ENCODE assay signal across 16 cellular contexts in the genomic region with DNA sequence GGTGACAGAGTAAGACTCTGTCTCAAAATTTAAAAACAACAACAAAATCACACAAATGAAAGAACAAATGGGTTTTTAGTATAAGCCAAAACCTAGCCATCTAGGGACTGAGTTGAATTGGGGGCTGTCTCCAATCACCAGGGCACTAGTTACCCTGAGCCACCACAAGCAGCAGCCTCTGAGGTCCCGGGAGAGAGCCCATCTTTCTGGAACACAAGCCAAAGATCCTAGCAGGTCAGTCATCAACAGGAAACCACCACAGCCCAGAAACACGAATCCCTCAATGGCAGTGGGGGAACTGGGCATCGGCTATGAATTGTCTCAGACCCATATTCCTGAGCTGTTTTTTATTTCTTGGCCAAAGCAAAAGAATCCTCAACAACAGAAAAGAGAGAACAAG.
A peak's percentile ranks its signal among the peaks of the same experiment; 100 is the strongest.
DNase-seq lines count a peak whose midpoint lies in the region; ATAC-seq and TF ChIP-seq lines count a peak whose summit lies in the region.
"Had no signal": no experiment of that assay in that cellular context is flagged by ENCODE, and none has a peak within 500 bp of the region (broad histone marks: within the 10 kb centered on the region; RNA-seq: fewer than 3 reads in every experiment).

No MANE protein-coding gene starts in this region.

- H3K27me3 ChIP-seq in MG63 (no peaks in the 10 kb centered on the region), endodermal cell (ENCODE audit: control insufficient read depth, insufficient read depth, low read length, poor library complexity, severe bottlenecking) (no peaks in the 10 kb centered on the region)

- H3K9me3 Mint-ChIP-seq in activated CD4-positive, alpha-beta memory T cell treated with anti-CD3 and anti-CD28 coated beads, Interleukin-2, amount 10 ng/mL, durations not matched to agents 7 days and 5 days = no peaks in the 10 kb centered on the region
- no peaks in the 10 kb centered on the region for H3K9me3 Mint-ChIP-seq in activated CD4-positive, alpha-beta memory T cell treated with anti-CD3 and anti-CD28 coated beads for 36 hours
- no peaks in the 10 kb centered on the region for H3K9me3 Mint-ChIP-seq in endodermal cell
- no peaks in the 10 kb centered on the region for H3K9me3 Mint-ChIP-seq in stimulated activated naive B cell treated with anti-CD40 and anti-IgM and Interleukin-4, amounts not matched to agents 10 μg/mL and 1 μg/mL and 100 μg/mL, for 72 hours
- H3K9me3 Mint-ChIP-seq: nephron; stimulated activated memory B cell treated with anti-CD40 and anti-IgM and Interleukin-4, amounts not matched to agents 10 μg/mL and 1 μg/mL and 100 μg/mL, for 72 hours had no signal

- H3K27me3 Mint-ChIP-seq in activated CD4-positive, alpha-beta memory T cell treated with anti-CD3 and anti-CD28 coated beads, Interleukin-2, amount 10 ng/mL, durations not matched to agents 7 days and 5 days = no peaks in the 10 kb centered on the region
- no peaks in the 10 kb centered on the region for H3K27me3 Mint-ChIP-seq in activated CD4-positive, alpha-beta memory T cell treated with anti-CD3 and anti-CD28 coated beads for 36 hours
- no peaks in the 10 kb centered on the region for H3K27me3 Mint-ChIP-seq in endodermal cell (ENCODE audit: insufficient read depth)
- H3K27me3 Mint-ChIP-seq in stimulated activated naive B cell treated with anti-CD40 and anti-IgM and Interleukin-4, amounts not matched to agents 10 μg/mL and 1 μg/mL and 100 μg/mL, for 72 hours = no peaks in the 10 kb centered on the region
- H3K27me3 Mint-ChIP-seq: stimulated activated memory B cell treated with anti-CD40 and anti-IgM and Interleukin-4, amounts not matched to agents 10 μg/mL and 1 μg/mL and 100 μg/mL, for 72 hours had no signal

- CTCF ChIA-PET in activated CD4-positive, alpha-beta memory T cell treated with anti-CD3 and anti-CD28 coated beads, Interleukin-2, amount 10 ng/mL, durations not matched to agents 7 days and 5 days (lab: Charles Lee) = interaction anchor here (2.0 kb wide), 1 partner anchor 11 kb away, joined by 6 read pairs; no protein-coding TSS in a partner anchor
- CTCF ChIA-PET in activated CD4-positive, alpha-beta memory T cell treated with anti-CD3 and anti-CD28 coated beads for 36 hours (lab: Charles Lee) = interaction anchor here (0.6 kb wide), 1 partner anchor 10 kb away, joined by 6 read pairs; no protein-coding TSS in a partner anchor

- ATAC-seq in stimulated activated naive B cell treated with anti-CD40 and anti-IgM and Interleukin-4, amounts not matched to agents 10 μg/mL and 1 μg/mL and 100 μg/mL, for 72 hours (replicated peaks) = no peak
- ATAC-seq in GM18511 (IDR thresholded peaks at IDR 0.05; ENCODE audit: unreplicated experiment) = no peak
- ATAC-seq: Right ventricle myocardium inferior; stimulated activated memory B cell treated with anti-CD40 and anti-IgM and Interleukin-4, amounts not matched to agents 10 μg/mL and 1 μg/mL and 100 μg/mL, for 72 hours had no signal

- H3K27ac Mint-ChIP-seq in activated CD4-positive, alpha-beta memory T cell treated with anti-CD3 and anti-CD28 coated beads, Interleukin-2, amount 10 ng/mL, durations not matched to agents 7 days and 5 days = peak overlapping the region; percentile 24
- no peak overlapping the region for H3K27ac Mint-ChIP-seq in activated CD4-positive, alpha-beta memory T cell treated with anti-CD3 and anti-CD28 coated beads for 36 hours
- peak overlapping the region; percentile 75 for H3K27ac Mint-ChIP-seq in endodermal cell
- peak overlapping the region; percentile 52 for H3K27ac Mint-ChIP-seq in stimulated activated naive B cell treated with anti-CD40 and anti-IgM and Interleukin-4, amounts not matched to agents 10 μg/mL and 1 μg/mL and 100 μg/mL, for 72 hours
- H3K27ac Mint-ChIP-seq: nephron; stimulated activated memory B cell treated with anti-CD40 and anti-IgM and Interleukin-4, amounts not matched to agents 10 μg/mL and 1 μg/mL and 100 μg/mL, for 72 hours had no signal

- intact Hi-C loops in activated CD4-positive, alpha-beta memory T cell treated with anti-CD3 and anti-CD28 coated beads for 36 hours (cut with micrococcal nuclease) = no loop called here

- H3K36me3 Mint-ChIP-seq in activated CD4-positive, alpha-beta memory T cell treated with anti-CD3 and anti-CD28 coated beads, Interleukin-2, amount 10 ng/mL, durations not matched to agents 7 days and 5 days (ENCODE audit: low read depth) = peaks cover 12% of the 10 kb centered on the region
- peaks cover 9% of the 10 kb centered on the region for H3K36me3 Mint-ChIP-seq in activated CD4-positive, alpha-beta memory T cell treated with anti-CD3 and anti-CD28 coated beads for 36 hours
- H3K36me3 Mint-ChIP-seq in endodermal cell (ENCODE audit: low read depth) = peaks cover 68% of the 10 kb centered on the region
- H3K36me3 Mint-ChIP-seq in stimulated activated naive B cell treated with anti-CD40 and anti-IgM and Interleukin-4, amounts not matched to agents 10 μg/mL and 1 μg/mL and 100 μg/mL, for 72 hours = peaks cover 48 to 55% of the 10 kb centered on the region in 2 donors

- no peaks in the 10 kb centered on the region for H3K4me1 Mint-ChIP-seq in activated CD4-positive, alpha-beta memory T cell treated with anti-CD3 and anti-CD28 coated beads, Interleukin-2, amount 10 ng/mL, durations not matched to agents 7 days and 5 days
- no peaks in the 10 kb centered on the region for H3K4me1 Mint-ChIP-seq in activated CD4-positive, alpha-beta memory T cell treated with anti-CD3 and anti-CD28 coated beads for 36 hours (ENCODE audit: low read depth)
- no peaks in the 10 kb centered on the region for H3K4me1 Mint-ChIP-seq in endodermal cell
- peaks cover 7 to 15% of the 10 kb centered on the region in 2 donors for H3K4me1 Mint-ChIP-seq in stimulated activated naive B cell treated with anti-CD40 and anti-IgM and Interleukin-4, amounts not matched to agents 10 μg/mL and 1 μg/mL and 100 μg/mL, for 72 hours
- H3K4me1 Mint-ChIP-seq: nephron had no signal

- no peaks in the 10 kb centered on the region for H3K9me3 ChIP-seq in MG63
- H3K9me3 ChIP-seq in endodermal cell (ENCODE audit: control insufficient read depth, low read length) = no peaks in the 10 kb centered on the region

- H3K4me1 ChIP-seq in endodermal cell (ENCODE audit: control insufficient read depth, insufficient read depth, low read length) = no peaks in the 10 kb centered on the region

- 92 to 94% methylated on average over 3 of the region's 3 CpGs for WGBS in endodermal cell (ENCODE audit: insufficient coverage in 1 of 2, insufficient read length in 1 of 2), 2 experiments

- POLR2A ChIA-PET in activated CD4-positive, alpha-beta memory T cell treated with anti-CD3 and anti-CD28 coated beads, Interleukin-2, amount 10 ng/mL, durations not matched to agents 7 days and 5 days (lab: Charles Lee) = no interaction called here
- POLR2A ChIA-PET in activated CD4-positive, alpha-beta memory T cell treated with anti-CD3 and anti-CD28 coated beads for 36 hours (lab: Charles Lee) = interaction anchor here (0.6 kb wide), 1 partner anchor 263 kb away, joined by 4 read pairs; no protein-coding TSS in a partner anchor

- no peaks in the 10 kb centered on the region for H3K36me3 ChIP-seq in MG63
- peaks cover 51% of the 10 kb centered on the region for H3K36me3 ChIP-seq in endodermal cell (ENCODE audit: control insufficient read depth, insufficient read depth, low read length)

- no peak for DNase-seq in activated CD4-positive, alpha-beta memory T cell treated with anti-CD3 and anti-CD28 coated beads, Interleukin-2, amount 10 ng/mL, durations not matched to agents 7 days and 5 days
- no peak for DNase-seq in activated CD4-positive, alpha-beta memory T cell treated with anti-CD3 and anti-CD28 coated beads for 36 hours
- DNase-seq in MG63 (peak; percentile 10), endodermal cell (no peak), SIG-M5 (lab: John Stamatoyannopoulos, UW) (no peak), MV-4-11 (lab: John Stamatoyannopoulos, UW) (no peak)
- no peak for DNase-seq in stimulated activated naive B cell treated with anti-CD40 and anti-IgM and Interleukin-4, amounts not matched to agents 10 μg/mL and 1 μg/mL and 100 μg/mL, for 72 hours
- DNase-seq: activated gamma-delta T cell treated with Interleukin-2 at 50 U/mL for 16 hours, head of caudate nucleus, mesenchymal stem cell, NCI-H1694 treated with DMSO at 0.1 percent for 48 hours, T-helper 2 cell had no signal

- no peak overlapping the region for H3K4me3 ChIP-seq in MG63
- H3K4me3 ChIP-seq in endodermal cell (ENCODE audit: low read length) = no peak overlapping the region

- peak overlapping the region; percentile 32 for H3K27ac ChIP-seq in endodermal cell (ENCODE audit: low read depth, low read length)

- TF ChIP-seq CTCF in endodermal cell (conservative IDR thresholded peaks at IDR 0.05) = no peak

- no peak overlapping the region for H3K4me3 Mint-ChIP-seq in activated CD4-positive, alpha-beta memory T cell treated with anti-CD3 and anti-CD28 coated beads, Interleukin-2, amount 10 ng/mL, durations not matched to agents 7 days and 5 days
- H3K4me3 Mint-ChIP-seq in activated CD4-positive, alpha-beta memory T cell treated with anti-CD3 and anti-CD28 coated beads for 36 hours = no peak overlapping the region
- no peak overlapping the region for H3K4me3 Mint-ChIP-seq in endodermal cell
- H3K4me3 Mint-ChIP-seq in stimulated activated naive B cell treated with anti-CD40 and anti-IgM and Interleukin-4, amounts not matched to agents 10 μg/mL and 1 μg/mL and 100 μg/mL, for 72 hours = no peak overlapping the region
- H3K4me3 Mint-ChIP-seq: nephron; stimulated activated memory B cell treated with anti-CD40 and anti-IgM and Interleukin-4, amounts not matched to agents 10 μg/mL and 1 μg/mL and 100 μg/mL, for 72 hours had no signal

- no peak overlapping the region for H3K9ac ChIP-seq in endodermal cell (ENCODE audit: extremely low read depth, low read length, poor library complexity, severe bottlenecking)
